In genomic region chr6:30616811-30617564, GRCh38 we compare ENCODE assay signal across 1 cellular context.
A peak's percentile ranks its signal among the peaks of the same experiment; 100 is the strongest.
TF ChIP-seq lines count a peak whose summit lies in the region.

TSS of gene PPP1R10 (minus strand) at chr6:30617243. CDS start at chr6:30609944, 7,299 bp downstream.

TF ChIP-seq in K562, 482 proteins besides CTCF, POLR2A, EP300 and RAD21 (continued from another document and continues in another):
- peak; percentile 47 to 91; a peak in 2 of 4 replicates for TF ChIP-seq NONO (IDR thresholded peaks at IDR 0.05; ENCODE audit: low read depth in 2 of 2, low read length in 1 of 2)
- peak; percentile 57; the same call in 1 of the 2 replicates for TF ChIP-seq XRCC5 (IDR thresholded peaks at IDR 0.05; ENCODE audit: low read depth, low read length)
- no peak for TF ChIP-seq XRCC3 (IDR thresholded peaks at IDR 0.05)
- peak; percentile 97 for TF ChIP-seq BRD9 (IDR thresholded peaks at IDR 0.05; ENCODE audit: low read depth, partially characterized antibody)
- TF ChIP-seq POLR2G (IDR thresholded peaks at IDR 0.05; ENCODE audit: low read depth, low read length), result peak; percentile 99
- TF ChIP-seq ZFPM2 (CRISPR knock-in tag; IDR thresholded peaks at IDR 0.05), result peak; percentile 96
- TF ChIP-seq SRSF1 (IDR thresholded peaks at IDR 0.05; ENCODE audit: low read depth, low read length), result no peak
- TF ChIP-seq ZNF41 (CRISPR knock-in tag; conservative IDR thresholded peaks at IDR 0.05), result peak; percentile 82
- TF ChIP-seq TCF3 (CRISPR knock-in tag; IDR thresholded peaks at IDR 0.05), result peak; percentile 27
- peak; percentile 98 for TF ChIP-seq CHD2 (IDR thresholded peaks at IDR 0.05; ENCODE audit: low read depth, low read length)
- TF ChIP-seq STAT5B (CRISPR knock-in tag; IDR thresholded peaks at IDR 0.05), result no peak
- 0 out of 2 replicates have a peak, but pooled peaks have one; percentile 37 for TF ChIP-seq DDX20 (tag; IDR thresholded peaks at IDR 0.05; ENCODE audit: low read depth)
- TF ChIP-seq ZNF511 (CRISPR knock-in tag; IDR thresholded peaks at IDR 0.05), result no peak; the same call in 1 of the 2 replicates
- peak; percentile 40 for TF ChIP-seq SP2 (IDR thresholded peaks at IDR 0.05; ENCODE audit: extremely low read depth, low read depth, low read length, poor library complexity, severe bottlenecking)
- peak; percentile 93; the same call in 1 of the 2 replicates for TF ChIP-seq ZNF780A (CRISPR knock-in tag; IDR thresholded peaks at IDR 0.05)
- no peak for TF ChIP-seq MED1 (CRISPR knock-in tag; IDR thresholded peaks at IDR 0.05; ENCODE audit: borderline replicate concordance)
- TF ChIP-seq HMG20A (CRISPR knock-in tag; conservative IDR thresholded peaks at IDR 0.05), result peak; percentile 81; the same call in 1 of the 2 replicates
- TF ChIP-seq RREB1 (CRISPR knock-in tag; IDR thresholded peaks at IDR 0.05), result 0 out of 2 replicates have a peak, but pooled peaks have one; percentile 36
- TF ChIP-seq ZNF449 (CRISPR knock-in tag; IDR thresholded peaks at IDR 0.05), result no peak; the same call in 1 of the 2 replicates
- peak; percentile 54 to 80; a peak in 3 of 4 replicates for TF ChIP-seq FOXK2 (conservative IDR thresholded peaks at IDR 0.05 in 1 of 2, IDR thresholded peaks at IDR 0.05 in 1 of 2; ENCODE audit: low read depth in 2 of 2)
- TF ChIP-seq ZNF133 (CRISPR knock-in tag; IDR thresholded peaks at IDR 0.05), result 0 out of 2 replicates have a peak, but pooled peaks have one; percentile 21
- TF ChIP-seq MCM5 (IDR thresholded peaks at IDR 0.05; ENCODE audit: low read depth), result no peak
- peak; percentile 80 for TF ChIP-seq REST (CRISPR knock-in tag; IDR thresholded peaks at IDR 0.05; ENCODE audit: low read depth)
- no peak for TF ChIP-seq PPARD (CRISPR knock-in tag; IDR thresholded peaks at IDR 0.05)
- no peak for TF ChIP-seq L3MBTL2 (IDR thresholded peaks at IDR 0.05)
- TF ChIP-seq ZNF197 (CRISPR knock-in tag; IDR thresholded peaks at IDR 0.05; ENCODE audit: low read depth), result no peak; the same call in 1 of the 2 replicates
- peak; percentile 94; the same call in 1 of the 2 replicates for TF ChIP-seq NR2F6 (CRISPR knock-in tag; IDR thresholded peaks at IDR 0.05)
- peak; percentile 48; the same call in 1 of the 2 replicates for TF ChIP-seq ZEB2 (IDR thresholded peaks at IDR 0.05)
- peak in 1 of 2 experiments; percentile 42; a peak in 1 of 4 replicates for TF ChIP-seq KDM4B (IDR thresholded peaks at IDR 0.05; ENCODE audit: borderline replicate concordance in 2 of 2, low read depth in 1 of 2)
- no peak for TF ChIP-seq PRMT5 (CRISPR knock-in tag; IDR thresholded peaks at IDR 0.05)
- peak; percentile 88 for TF ChIP-seq ZNF655 (CRISPR knock-in tag; IDR thresholded peaks at IDR 0.05)
- peak; percentile 94 for TF ChIP-seq THAP7 (CRISPR knock-in tag; IDR thresholded peaks at IDR 0.05)
- peak; percentile 59; the same call in 1 of the 2 replicates for TF ChIP-seq STAT5A (IDR thresholded peaks at IDR 0.05; ENCODE audit: borderline replicate concordance, low read length)
- TF ChIP-seq RBFOX2 (IDR thresholded peaks at IDR 0.05; ENCODE audit: low read depth, low read length), result peak; percentile 99
- TF ChIP-seq BACH1 (tag; IDR thresholded peaks at IDR 0.05), result no peak
- peak; percentile 67; the same call in 1 of the 2 replicates for TF ChIP-seq ELF2 (CRISPR knock-in tag; IDR thresholded peaks at IDR 0.05)
- no peak for TF ChIP-seq TBP (optimal IDR thresholded peaks at IDR 0.05; ENCODE audit: low read depth, low read length)
- TF ChIP-seq RNF219 (CRISPR knock-in tag; IDR thresholded peaks at IDR 0.05), result peak; percentile 92
- peak; percentile 91 for TF ChIP-seq ELF4 (CRISPR knock-in tag; IDR thresholded peaks at IDR 0.05)
- peak; percentile 78 for TF ChIP-seq PKNOX1 (IDR thresholded peaks at IDR 0.05)
- peak; percentile 93 for TF ChIP-seq NEUROD1 (IDR thresholded peaks at IDR 0.05; ENCODE audit: borderline replicate concordance, low read depth, low read length, partially characterized antibody)
- TF ChIP-seq FOXM1 (IDR thresholded peaks at IDR 0.05; ENCODE audit: low read depth), result peak; percentile 100
- peak; percentile 100 for TF ChIP-seq FOXM1 (CRISPR knock-in tag; IDR thresholded peaks at IDR 0.05; ENCODE audit: low read depth)
- TF ChIP-seq MEF2A (IDR thresholded peaks at IDR 0.05; ENCODE audit: control insufficient read depth, low read depth, low read length), result peak; percentile 37; the same call in 1 of the 2 replicates
- peak; percentile 71 for TF ChIP-seq ZNF354B (CRISPR knock-in tag; IDR thresholded peaks at IDR 0.05)
- peak; percentile 97 for TF ChIP-seq ERF (CRISPR knock-in tag; IDR thresholded peaks at IDR 0.05)
- TF ChIP-seq ZNF76 (CRISPR knock-in tag; IDR thresholded peaks at IDR 0.05; ENCODE audit: borderline replicate concordance), result 0 out of 2 replicates have a peak, but pooled peaks have one; percentile 76
